8 cellular contexts compared by ENCODE assay signal in genomic region chr12:104750061-104750460, GRCh38.
DNase-seq lines count a peak whose midpoint lies in the region; TF ChIP-seq lines count a peak whose summit lies in the region.

No MANE protein-coding gene starts in this region.

- no peaks in the 10 kb centered on the region for H4K20me1 ChIP-seq in OCI-LY3 (ENCODE audit: insufficient read depth, low read length)

- H3K4me3 ChIP-seq in OCI-LY3 (ENCODE audit: low read length): no peak overlapping the region; the same call in 1 of the 2 replicates

- H3K36me3 Mint-ChIP-seq in activated T-helper 2 cell treated with anti-CD3 and anti-CD28 coated beads, Interferon-gamma antibody, Interleukin-2, Interleukin-4, amounts not matched to agents 10 μg/mL and 5 μg/mL and 100 μg/mL, durations not matched to agents 14 hours and 24 hours and 36 hours (ENCODE audit: low read depth): peaks cover 19% of the 10 kb centered on the region

- H3K27ac Mint-ChIP-seq in activated T-helper 2 cell treated with anti-CD3 and anti-CD28 coated beads, Interferon-gamma antibody, Interleukin-2, Interleukin-4, amounts not matched to agents 10 μg/mL and 5 μg/mL and 100 μg/mL, durations not matched to agents 14 hours and 24 hours and 36 hours: no peak overlapping the region

- peak overlapping the region; percentile 27 for H3K4me2 ChIP-seq in OCI-LY3 (ENCODE audit: low read length)

- peaks cover 30% of the 10 kb centered on the region for H3K4me1 Mint-ChIP-seq in activated T-helper 2 cell treated with anti-CD3 and anti-CD28 coated beads, Interferon-gamma antibody, Interleukin-2, Interleukin-4, amounts not matched to agents 10 μg/mL and 5 μg/mL and 100 μg/mL, durations not matched to agents 14 hours and 24 hours and 36 hours (ENCODE audit: low read depth)

- H2AFZ ChIP-seq in OCI-LY3 (ENCODE audit: low read depth, low read length): no peak overlapping the region

- intact Hi-C loops in activated T-helper 2 cell treated with anti-CD3 and anti-CD28 coated beads, Interferon-gamma antibody, Interleukin-2, Interleukin-4, amounts not matched to agents 10 μg/mL and 5 μg/mL and 100 μg/mL, durations not matched to agents 14 hours and 24 hours and 36 hours (cut with micrococcal nuclease): no loop called here

- peaks cover 7% of the 10 kb centered on the region; the same call in 1 of the 2 replicates for H3K27me3 ChIP-seq in OCI-LY3 (ENCODE audit: low read depth, low read length)

- H3K79me2 ChIP-seq in OCI-LY3 (ENCODE audit: low read length): no peaks in the 10 kb centered on the region

- H3K27me3 Mint-ChIP-seq in activated T-helper 2 cell treated with anti-CD3 and anti-CD28 coated beads, Interferon-gamma antibody, Interleukin-2, Interleukin-4, amounts not matched to agents 10 μg/mL and 5 μg/mL and 100 μg/mL, durations not matched to agents 14 hours and 24 hours and 36 hours (ENCODE audit: low read depth): no peaks in the 10 kb centered on the region

- H3K4me3 Mint-ChIP-seq in activated T-helper 2 cell treated with anti-CD3 and anti-CD28 coated beads, Interferon-gamma antibody, Interleukin-2, Interleukin-4, amounts not matched to agents 10 μg/mL and 5 μg/mL and 100 μg/mL, durations not matched to agents 14 hours and 24 hours and 36 hours (ENCODE audit: low read depth): no peak overlapping the region

- no peak for TF ChIP-seq CTCF in OCI-LY3 (IDR thresholded peaks at IDR 0.05; ENCODE audit: low read depth, low read length)

- H3K36me3 ChIP-seq in OCI-LY3 (replicated peaks; ENCODE audit: low read depth, low read length): no peaks in the 10 kb centered on the region

- no peak overlapping the region for H3K9ac ChIP-seq in OCI-LY3 (ENCODE audit: low read length)

- H3K9me3 ChIP-seq in OCI-LY3 (ENCODE audit: insufficient read depth, low read length): no peaks in the 10 kb centered on the region

- no peaks in the 10 kb centered on the region for H3K9me3 Mint-ChIP-seq in activated T-helper 2 cell treated with anti-CD3 and anti-CD28 coated beads, Interferon-gamma antibody, Interleukin-2, Interleukin-4, amounts not matched to agents 10 μg/mL and 5 μg/mL and 100 μg/mL, durations not matched to agents 14 hours and 24 hours and 36 hours

- H3K4me1 ChIP-seq in OCI-LY3 (ENCODE audit: low read length): peaks cover 60% of the 10 kb centered on the region

- DNase-seq in ELR (ENCODE audit: low read depth): peak; percentile 83
- peak; percentile 61 for DNase-seq in HCEC 1CT
- peak; percentile 47 for DNase-seq in globus pallidus (ENCODE audit: low spot score)
- no peak for DNase-seq in cerebellar cortex (ENCODE audit: low spot score)
- DNase-seq in activated T-helper 2 cell treated with anti-CD3 and anti-CD28 coated beads, Interferon-gamma antibody, Interleukin-2, Interleukin-4, amounts not matched to agents 10 μg/mL and 5 μg/mL and 100 μg/mL, durations not matched to agents 14 hours and 24 hours and 36 hours (ENCODE audit: low spot score): no peak
- no peak for DNase-seq in DMS114 treated with DMSO at 0.1 percent for 48 hours (lab: John Stamatoyannopoulos, UW; ENCODE audit: unreplicated experiment)
- DNase-seq in NCI-H2227 (lab: John Stamatoyannopoulos, UW; ENCODE audit: unreplicated experiment): no peak

- H3K27ac ChIP-seq in OCI-LY3 (ENCODE audit: low read length): peak overlapping the region; percentile 2; the same call in 1 of the 2 replicates

Comparison
In these comparisons a context has a peak if more than half of its experiments do, and no peak if none do; other contexts are left out.
1. DNase-seq: peak in ELR (single experiment), HCEC 1CT (single experiment) and globus pallidus (single experiment); none in cerebellar cortex (single experiment), activated T-helper 2 cell treated with anti-CD3 and anti-CD28 coated beads, Interferon-gamma antibody, Interleukin-2, Interleukin-4, amounts not matched to agents 10 μg/mL and 5 μg/mL and 100 μg/mL, durations not matched to agents 14 hours and 24 hours and 36 hours (single experiment), DMS114 treated with DMSO at 0.1 percent for 48 hours (single experiment) and NCI-H2227 (single experiment).